In the genomic region with DNA sequence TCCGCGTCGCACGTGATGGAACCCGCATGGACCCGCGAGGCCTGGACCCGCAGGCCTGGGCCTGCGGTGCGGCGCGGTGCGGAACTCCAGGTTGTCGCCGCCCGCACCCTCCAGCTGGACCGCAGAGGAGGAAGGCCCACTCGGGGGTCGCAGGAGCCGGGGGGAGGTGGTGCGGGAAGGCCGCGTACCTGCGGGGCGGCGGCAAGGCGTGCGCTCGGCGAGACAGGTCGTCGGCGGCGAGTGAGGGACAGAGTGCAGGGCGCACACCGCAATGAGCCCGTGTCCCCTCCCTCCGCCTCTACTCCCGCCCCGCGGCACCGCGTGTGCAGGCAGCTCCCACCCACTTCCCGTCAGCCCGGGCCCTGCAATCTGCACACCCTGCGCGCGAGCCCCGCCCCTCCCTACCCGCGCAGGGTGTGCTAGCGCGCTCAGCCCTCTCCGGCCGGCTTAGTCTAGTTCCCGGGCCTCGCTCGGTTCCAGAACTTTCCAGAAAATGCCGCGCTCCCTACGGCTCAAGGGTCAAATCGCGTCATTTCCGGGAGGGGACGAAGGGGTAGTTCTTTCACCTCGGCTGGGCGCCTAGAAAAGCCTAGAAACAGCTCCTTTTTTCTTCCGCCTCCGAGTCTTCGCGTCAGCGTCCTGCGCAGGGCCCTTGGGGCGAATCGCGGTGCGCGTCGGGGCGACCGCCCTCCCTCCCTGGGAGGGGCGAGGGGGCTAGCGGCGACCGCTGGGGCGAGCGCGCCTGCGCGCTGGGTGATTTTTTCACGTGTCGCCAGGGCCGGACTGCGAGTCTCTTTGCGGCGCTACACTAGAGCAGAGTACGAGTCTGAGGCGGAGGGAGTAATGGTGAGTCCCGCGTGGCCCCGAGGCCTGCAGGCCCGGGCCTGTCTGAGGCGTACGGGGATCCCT, we compare ENCODE assay signal across 8 cellular contexts. TPM values are rescaled to one million over a fixed set of nuclear protein-coding genes. Genes with fewer than 3 reads are reported as not detected.
DNase-seq lines count a peak whose midpoint lies in the region; ATAC-seq, FAIRE-seq and TF ChIP-seq lines count a peak whose summit lies in the region.

A gene (minus strand): TSS at position 247 of the 909 bp plus-strand sequence. CDS start 992 bp downstream, outside the sequence.
A gene (plus strand): TSS at position 786 of the 909 bp plus-strand sequence. CDS start 58 bp downstream, at position 844.

- TF ChIP-seq EP300 in HepG2 (IDR thresholded peaks at IDR 0.05; ENCODE audit: low read depth in 2 of 2, low read length in 2 of 2) = peak in 1 of 2 experiments; percentile 99; a peak in 3 of 4 replicates
- peak; percentile 69 for TF ChIP-seq EP300 in HepG2 (CRISPR knock-in tag; IDR thresholded peaks at IDR 0.05; ENCODE audit: borderline replicate concordance)

- peak within 1 kb of the TSS; percentile 92 for H3K4me2 ChIP-seq in HepG2 (ENCODE audit: low read depth, low read length)

- ATAC-seq in GM19395 (IDR thresholded peaks at IDR 0.05; ENCODE audit: unreplicated experiment) (peak; percentile 85), HG03565 (IDR thresholded peaks at IDR 0.05; ENCODE audit: unreplicated experiment) (peak; percentile 76), HepG2 (peak; percentile 91)

- peak; percentile 97 to 100 for TF ChIP-seq POLR2A in HepG2 (IDR thresholded peaks at IDR 0.05; ENCODE audit: insufficient read depth in 1 of 2, low read depth in 2 of 2, low read length in 2 of 2)

- H3K4me1 ChIP-seq in HepG2 (ENCODE audit: insufficient read depth, low read length) = peaks cover 60% of the 10 kb centered on the region

- DNase-seq in NCI-H774 (lab: John Stamatoyannopoulos, UW) (peak; percentile 99), dermis blood vessel endothelial cell (peak; percentile 100), HepG2 (ENCODE audit: low spot score) (peak; percentile 100)
- DNase-seq in activated CD4-positive, alpha-beta T cell treated with anti-CD3 and anti-CD28 coated beads, Interleukin-2, amount 50 U/mL, for 4 hours = peak; percentile 92 to 95
- DNase-seq in stimulated activated CD4-positive, alpha-beta T cell treated with anti-CD3 and anti-CD28 coated beads, Interleukin-4, amount 100 ng/mL, for 1 hour = peak; percentile 97

- WGBS in HepG2 (ENCODE audit: low lambda C conversion rate) = 2% methylated on average over 82 of the region's 104 CpGs

- H4K20me1 ChIP-seq in HepG2 (ENCODE audit: insufficient read depth, low read length) = peaks cover 59% of the 10 kb centered on the region

- POLR2A ChIA-PET in HepG2 (lab: Yijun Ruan, JAX) = interaction anchor here (0.6 to 5.8 kb wide), 37 partner anchors 9 to 213 kb away, joined by 3 to 264 read pairs (median 5); a partner anchor contains a TSS

- FAIRE-seq in HepG2 (lab: Jason Lieb, UNC) = peak; percentile 73

- TF ChIP-seq CTCF in C4-2B (conservative IDR thresholded peaks at IDR 0.05) = no peak
- 0 out of 2 replicates have a peak, but pooled peaks have one; percentile 1 for TF ChIP-seq CTCF in HepG2 (CRISPR knock-in tag; IDR thresholded peaks at IDR 0.05)

- CTCF ChIA-PET in HepG2 (lab: Yijun Ruan, JAX; ENCODE audit: low intra/inter-chr PET ratio, low total read pairs) = no interaction called here

- H3K27ac ChIP-seq in C4-2B (peak within 1 kb of the TSS; percentile 99), HepG2 (ENCODE audit: extremely low read length, insufficient read depth, low read length) (peak within 1 kb of the TSS; percentile 96)

- H3K36me3 ChIP-seq in HepG2 (replicated peaks in 1 of 2; ENCODE audit: control insufficient read depth in 1 of 2, insufficient read depth in 2 of 2, low read length in 2 of 2) = peaks cover 15 to 59% of the 10 kb centered on the region in 2 experiments

- BruUV-seq in HepG2 (replicated peaks; lab: Mats Ljungman, UMichigan) = no TSS peak

- peak within 1 kb of the TSS; percentile 68 to 99 (median 95) for H3K4me3 ChIP-seq in HepG2 (replicated peaks in 1 of 3; ENCODE audit: insufficient read depth in 1 of 3, low read depth in 2 of 3, low read length in 3 of 3)

- H3K79me2 ChIP-seq in HepG2 (ENCODE audit: insufficient read depth, low read length) = peaks cover 94% of the 10 kb centered on the region

- peak; percentile 65 for TF ChIP-seq RAD21 in HepG2 (CRISPR knock-in tag; IDR thresholded peaks at IDR 0.05)

- intact Hi-C loops in HepG2 (cut with micrococcal nuclease; ENCODE audit: unreplicated experiment) = loop anchor here (1.0 to 5.0 kb wide), 7 partner anchors 15 to 113 kb away; a partner anchor contains a TSS

- peak within 1 kb of the TSS; percentile 99 for H3K9ac ChIP-seq in HepG2 (ENCODE audit: insufficient read depth, low read depth, low read length)

- H2AFZ ChIP-seq in HepG2 (ENCODE audit: low read length) = no peak within 1 kb of the TSS

- in situ Hi-C loops in HepG2 (cut with HindIII; ENCODE audit: extremely low pct_ligation_motif_present, low pct_unique_long_range_greater_than_20kb) = no loop called here

- no peaks in the 10 kb centered on the region for H3K9me3 ChIP-seq in HepG2 (ENCODE audit: low read length)

- H3K27me3 ChIP-seq in HepG2 (ENCODE audit: control insufficient read depth in 1 of 2, insufficient read depth in 2 of 2, low read length in 2 of 2) = no peaks in the 10 kb centered on the region; a peak in 1 of 5 replicates

TF ChIP-seq in HepG2, 621 proteins besides CTCF, POLR2A, EP300 and RAD21 (continues in another document):
- TF ChIP-seq FOXA3 (CRISPR knock-in tag; IDR thresholded peaks at IDR 0.05) (peak; percentile 69), NR2F1 (CRISPR knock-in tag; IDR thresholded peaks at IDR 0.05) (peak; percentile 25 to 85; a peak in 3 of 4 replicates), ZNF724P (CRISPR knock-in tag; IDR thresholded peaks at IDR 0.05; ENCODE audit: borderline replicate concordance) (peak; percentile 83; the same call in 1 of the 2 replicates), SNRNP70 (IDR thresholded peaks at IDR 0.05; ENCODE audit: low read depth, low read length) (no peak)

RNA-seq across cellular contexts. Expression of the first gene that starts in this region (rescaled TPM):
- total RNA-seq in dermis blood vessel endothelial cell (155 and 307 TPM in 2 replicates), HepG2 (2016; rRNA removed; fragmentation: Illumina TruSeq; extraction: Trizol) (2,610 and 3,898 TPM in 2 replicates)
- 294 and 363 TPM in 2 replicates for total RNA-seq in HepG2 (2016; cell fraction: cytosol; rRNA removed; fragmentation: Illumina TruSeq; extraction: Trizol; ENCODE audit: low read depth)
- total RNA-seq in HepG2 (2016; cell fraction: insoluble cytoplasmic fraction; rRNA removed; fragmentation: Illumina TruSeq; extraction: Trizol) = 2,668 and 3,847 TPM in 2 replicates
- 777 and 956 TPM in 2 replicates for total RNA-seq in HepG2 (2016; cell fraction: membrane; rRNA removed; fragmentation: Illumina TruSeq; extraction: Trizol)
- 1,442 and 1,577 TPM in 2 replicates for total RNA-seq in HepG2 (2016; cell fraction: nucleus; rRNA removed; fragmentation: Illumina TruSeq; extraction: Trizol)
- 541 and 685 TPM in 2 replicates for polyA plus RNA-seq in HepG2 (2011; rRNA removed)
- polyA plus RNA-seq in HepG2 (2011; cell fraction: cytosol; rRNA removed) = 337 and 401 TPM in 2 replicates
- polyA plus RNA-seq in HepG2 (2011; cell fraction: nucleus; rRNA removed) = 282 and 392 TPM in 2 replicates
- 1,241 and 1,531 TPM in 2 replicates for polyA plus RNA-seq in HepG2 (2012)
- polyA plus RNA-seq in HepG2 (2016; cell fraction: cytosol; fragmentation: Illumina TruSeq; extraction: Trizol; ENCODE audit: low read depth) = 214 and 254 TPM in 2 replicates
- 3,105 and 3,208 TPM in 2 replicates for polyA plus RNA-seq in HepG2 (2016; cell fraction: insoluble cytoplasmic fraction; fragmentation: Illumina TruSeq; extraction: Trizol; ENCODE audit: low read depth)
- 499 and 587 TPM in 2 replicates for polyA plus RNA-seq in HepG2 (2016; cell fraction: membrane; fragmentation: Illumina TruSeq; extraction: Trizol; ENCODE audit: low read depth)
- 1,541 and 1,640 TPM in 2 replicates for polyA plus RNA-seq in HepG2 (2016; cell fraction: nucleus; fragmentation: Illumina TruSeq; extraction: Trizol; ENCODE audit: insufficient read depth, low read depth)
- 396 and 646 TPM in 2 replicates for polyA minus RNA-seq in HepG2 (2011; rRNA and poly(A)+ RNA removed; ENCODE audit: low replicate concordance)
- polyA minus RNA-seq in HepG2 (2011; cell fraction: cytosol; rRNA and poly(A)+ RNA removed) = 759 and 815 TPM in 2 replicates
- polyA minus RNA-seq in HepG2 (2011; cell fraction: nucleus; rRNA and poly(A)+ RNA removed) = 956 and 1,197 TPM in 2 replicates

RNA-seq across cellular contexts. Expression of the second gene that starts in this region (rescaled TPM):
- 86.8 and 115 TPM in 2 replicates for total RNA-seq in dermis blood vessel endothelial cell
- total RNA-seq in HepG2 (2016; rRNA removed; fragmentation: Illumina TruSeq; extraction: Trizol) = 823 and 1,040 TPM in 2 replicates
- 289 and 312 TPM in 2 replicates for total RNA-seq in HepG2 (2016; cell fraction: cytosol; rRNA removed; fragmentation: Illumina TruSeq; extraction: Trizol; ENCODE audit: low read depth)
- 818 and 1,177 TPM in 2 replicates for total RNA-seq in HepG2 (2016; cell fraction: insoluble cytoplasmic fraction; rRNA removed; fragmentation: Illumina TruSeq; extraction: Trizol)
- 277 and 288 TPM in 2 replicates for total RNA-seq in HepG2 (2016; cell fraction: membrane; rRNA removed; fragmentation: Illumina TruSeq; extraction: Trizol)
- total RNA-seq in HepG2 (2016; cell fraction: nucleus; rRNA removed; fragmentation: Illumina TruSeq; extraction: Trizol) = 323 and 352 TPM in 2 replicates
- polyA plus RNA-seq in HepG2 (2011; rRNA removed) = 200 and 244 TPM in 2 replicates
- 131 and 201 TPM in 2 replicates for polyA plus RNA-seq in HepG2 (2011; cell fraction: cytosol; rRNA removed)
- 67.1 and 99.6 TPM in 2 replicates for polyA plus RNA-seq in HepG2 (2011; cell fraction: nucleus; rRNA removed)
- 555 and 769 TPM in 2 replicates for polyA plus RNA-seq in HepG2 (2012)
- polyA plus RNA-seq in HepG2 (2016; cell fraction: cytosol; fragmentation: Illumina TruSeq; extraction: Trizol; ENCODE audit: low read depth) = 404 and 477 TPM in 2 replicates
- 1,596 and 2,077 TPM in 2 replicates for polyA plus RNA-seq in HepG2 (2016; cell fraction: insoluble cytoplasmic fraction; fragmentation: Illumina TruSeq; extraction: Trizol; ENCODE audit: low read depth)
- 353 and 396 TPM in 2 replicates for polyA plus RNA-seq in HepG2 (2016; cell fraction: membrane; fragmentation: Illumina TruSeq; extraction: Trizol; ENCODE audit: low read depth)
- polyA plus RNA-seq in HepG2 (2016; cell fraction: nucleus; fragmentation: Illumina TruSeq; extraction: Trizol; ENCODE audit: insufficient read depth, low read depth) = 750 and 786 TPM in 2 replicates
- 16.5 and 17.8 TPM in 2 replicates for polyA minus RNA-seq in HepG2 (2011; rRNA and poly(A)+ RNA removed; ENCODE audit: low replicate concordance)
- polyA minus RNA-seq in HepG2 (2011; cell fraction: cytosol; rRNA and poly(A)+ RNA removed) = 49.8 and 52.9 TPM in 2 replicates
- polyA minus RNA-seq in HepG2 (2011; cell fraction: nucleus; rRNA and poly(A)+ RNA removed) = 107 and 118 TPM in 2 replicates

Comparison
In these comparisons a context has a peak if more than half of its experiments do, and no peak if none do; other contexts are left out.
1. Peak in every context shown above with its lines: DNase-seq, ATAC-seq, H3K4me3 ChIP-seq and H3K27ac ChIP-seq.